In the genomic region with DNA sequence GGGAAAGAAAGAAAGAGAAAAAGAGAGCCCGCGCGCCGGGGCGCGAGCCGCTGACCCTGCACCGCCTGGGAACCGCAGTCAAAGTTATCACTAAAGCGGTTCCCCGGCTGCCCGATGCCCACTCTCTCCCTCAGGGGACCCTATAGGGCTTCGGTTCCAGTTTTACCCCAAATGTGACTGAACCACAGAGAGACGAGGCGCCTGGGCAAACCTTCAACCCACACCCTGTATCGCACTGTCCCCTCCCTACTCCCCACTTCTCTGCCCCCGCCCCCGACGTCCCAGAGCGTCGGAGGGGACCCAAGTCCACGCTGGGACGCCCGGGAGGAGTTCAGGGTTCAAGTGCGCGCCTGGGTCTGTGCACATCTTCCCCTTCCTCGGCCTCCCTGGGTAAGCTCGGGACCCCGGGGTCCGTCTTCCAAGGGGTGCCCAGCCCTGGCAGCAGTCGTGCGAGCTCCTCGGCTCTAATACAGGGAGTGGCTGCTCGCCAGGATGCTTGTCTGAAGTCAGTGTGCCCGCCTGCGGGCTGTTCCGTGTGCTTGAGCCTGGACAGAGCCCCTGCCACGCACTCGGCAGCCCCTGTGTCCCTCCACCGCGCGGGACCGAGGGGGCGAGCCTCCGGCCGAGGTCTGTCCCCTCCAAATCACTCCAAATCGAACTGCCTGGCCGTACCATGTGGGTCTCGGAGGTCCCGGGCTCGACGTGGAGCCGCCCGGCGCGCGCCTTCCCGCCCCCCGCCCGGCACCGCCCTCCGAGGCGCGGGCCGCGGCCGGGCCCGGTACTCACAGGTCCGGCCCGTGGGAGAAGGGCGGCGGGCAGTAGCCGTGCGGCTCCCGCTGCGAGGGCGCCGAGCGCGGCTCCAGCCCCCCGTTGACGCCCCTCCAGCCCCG, we compare ENCODE assay signal across 1 cellular context.
TF ChIP-seq lines count a peak whose summit lies in the region.

No MANE protein-coding gene starts in this region.

TF ChIP-seq in HEK293, 187 proteins besides CTCF, POLR2A, EP300 and RAD21 (continued from another document):
- no peak for TF ChIP-seq ZNF518A (tag by site-specific recombination; conservative IDR thresholded peaks at IDR 0.05; ENCODE audit: low read depth)
- no peak for TF ChIP-seq OVOL3 (tag by site-specific recombination; IDR thresholded peaks at IDR 0.05)
- peak; percentile 37 for TF ChIP-seq SP2 (tag by site-specific recombination; IDR thresholded peaks at IDR 0.05)
- TF ChIP-seq ZNF501 (tag by site-specific recombination; IDR thresholded peaks at IDR 0.05) = 0 out of 2 replicates have a peak, but pooled peaks have one; percentile 17
- TF ChIP-seq ZBTB26 (tag by site-specific recombination; optimal IDR thresholded peaks at IDR 0.05) = peak; percentile 73
- peak; percentile 66 for TF ChIP-seq ZNF335 (tag by site-specific recombination; conservative IDR thresholded peaks at IDR 0.05)
- TF ChIP-seq KLF1 (tag by site-specific recombination; IDR thresholded peaks at IDR 0.05) = 0 out of 2 replicates have a peak, but pooled peaks have one; percentile 21
- no peak for TF ChIP-seq PBX3 (CRISPR knock-in tag; IDR thresholded peaks at IDR 0.05)
- peak; percentile 88 for TF ChIP-seq ZXDB (tag by site-specific recombination; IDR thresholded peaks at IDR 0.05)
